ENCODE assay signal across 1 cellular context in genomic region chr9:124828679-124829669, GRCh38.
TF ChIP-seq lines count a peak whose summit lies in the region.

No MANE protein-coding gene starts in this region.

TF ChIP-seq in IMR-90, 13 proteins besides CTCF, POLR2A, EP300 and RAD21:
- TF ChIP-seq SMC3 (IDR thresholded peaks at IDR 0.05; ENCODE audit: low read depth, low read length), result no peak
- no peak for TF ChIP-seq CEBPB (IDR thresholded peaks at IDR 0.05; ENCODE audit: low read depth, low read length)
- no peak for TF ChIP-seq USF2 (IDR thresholded peaks at IDR 0.05; ENCODE audit: low read depth, low read length)
- TF ChIP-seq MXI1 (IDR thresholded peaks at IDR 0.05; ENCODE audit: borderline replicate concordance, low read depth, low read length), result no peak
- no peak for TF ChIP-seq CHD1 (IDR thresholded peaks at IDR 0.05; ENCODE audit: low read depth, low read length)
- TF ChIP-seq BHLHE40 (IDR thresholded peaks at IDR 0.05; ENCODE audit: low read depth, low read length), result no peak
- TF ChIP-seq ELK1 (IDR thresholded peaks at IDR 0.05; ENCODE audit: borderline replicate concordance, low read depth, low read length), result no peak
- no peak for TF ChIP-seq MAZ (IDR thresholded peaks at IDR 0.05; ENCODE audit: borderline replicate concordance, low read depth, low read length)
- no peak for TF ChIP-seq FOS (IDR thresholded peaks at IDR 0.05; ENCODE audit: low read depth, low read length)
- no peak for TF ChIP-seq RCOR1 (IDR thresholded peaks at IDR 0.05; ENCODE audit: insufficient replicate concordance, low read length)
- no peak for TF ChIP-seq NFE2L2 (IDR thresholded peaks at IDR 0.05; ENCODE audit: low read depth, low read length)
- no peak for TF ChIP-seq MAFK (IDR thresholded peaks at IDR 0.05; ENCODE audit: low read depth, low read length)
- TF ChIP-seq RFX5 (IDR thresholded peaks at IDR 0.05; ENCODE audit: low read depth, low read length), result no peak
